8 cellular contexts compared by ENCODE assay signal in genomic region chr11:64916040-64916847, GRCh38. TPM values are rescaled to one million over a fixed set of nuclear protein-coding genes. Genes with fewer than 3 reads are reported as not detected.
A peak's percentile ranks its signal among the peaks of the same experiment; 100 is the strongest.
DNase-seq lines count a peak whose midpoint lies in the region; ATAC-seq and TF ChIP-seq lines count a peak whose summit lies in the region.

No MANE protein-coding gene starts in this region.

- H3K9me3 ChIP-seq in colonic mucosa (no peaks in the 10 kb centered on the region), liver (ENCODE audit: control insufficient read depth in 4 of 4, low read length in 3 of 4) (no peaks in the 10 kb centered on the region)

- peak overlapping the region; percentile 82 to 90 (median 84) for H3K4me3 Mint-ChIP-seq in T-cell
- H3K4me3 Mint-ChIP-seq in stimulated activated naive CD8-positive, alpha-beta T cell treated with anti-CD3 and anti-CD28 coated beads, Interleukin-15, amount 100 ng/mL, for 72 hours: peak overlapping the region; percentile 94 to 97

- no peak for TF ChIP-seq RAD21 in liver (IDR thresholded peaks at IDR 0.05)

- H3K27ac Mint-ChIP-seq in T-cell: peak overlapping the region; percentile 95 to 97
- peak overlapping the region; percentile 95 to 99 for H3K27ac Mint-ChIP-seq in stimulated activated naive CD8-positive, alpha-beta T cell treated with anti-CD3 and anti-CD28 coated beads, Interleukin-15, amount 100 ng/mL, for 72 hours

- peak in 3 of 4 experiments; percentile 3 to 7 (median 5) for ATAC-seq in T-cell (replicated peaks in 1 of 4)
- peak; percentile 3 for ATAC-seq in stimulated activated naive CD8-positive, alpha-beta T cell treated with anti-CD3 and anti-CD28 coated beads, Interleukin-15, amount 100 ng/mL, for 72 hours
- no peak for ATAC-seq in HG03342 (IDR thresholded peaks at IDR 0.05; ENCODE audit: unreplicated experiment)
- no peak for ATAC-seq in HG02981 (IDR thresholded peaks at IDR 0.05; ENCODE audit: unreplicated experiment)

- H3K27ac ChIP-seq in colonic mucosa (peak overlapping the region; percentile 51), liver (ENCODE audit: low read depth in 1 of 2, low read length in 2 of 2) (peak overlapping the region; percentile 88 to 94)

- DNase-seq in HK-2 (ENCODE audit: unreplicated experiment): peak; percentile 55
- DNase-seq in T-cell: peak in 33 of 34 experiments; percentile 10 to 62 (median 42)
- peak; percentile 53 for DNase-seq in colonic mucosa
- peak; percentile 19 to 41 for DNase-seq in stimulated activated naive CD8-positive, alpha-beta T cell treated with anti-CD3 and anti-CD28 coated beads, Interleukin-15, amount 100 ng/mL, for 72 hours

- 9% methylated on average over 26 of the region's 26 CpGs for WGBS in liver

- POLR2A ChIA-PET in T-cell (lab: Charles Lee): interaction anchor here (0.6 to 0.7 kb wide), 2 partner anchors 10 to 15 kb away, joined by 3 read pairs; no protein-coding TSS in a partner anchor

- TF ChIP-seq CTCF in GM12875 (IDR thresholded peaks at IDR 0.05; ENCODE audit: borderline replicate concordance, insufficient read depth, low read depth, low read length) (no peak), colonic mucosa (IDR thresholded peaks at IDR 0.05) (no peak), liver (IDR thresholded peaks at IDR 0.05; ENCODE audit: low read depth, low read length, missing input control) (no peak)

- H3K9ac ChIP-seq in colonic mucosa (ENCODE audit: low read depth in 2 of 2, low read length in 2 of 2) (peak overlapping the region; percentile 96 to 99), liver (ENCODE audit: low read depth in 1 of 2, low read length in 2 of 2) (peak overlapping the region; percentile 86 to 100)

- H3K36me3 Mint-ChIP-seq in T-cell: peaks cover 11% of the 10 kb centered on the region

- H3K4me1 ChIP-seq in colonic mucosa: peaks cover 5% of the 10 kb centered on the region
- H3K4me1 ChIP-seq in liver (ENCODE audit: control insufficient read depth in 4 of 4, insufficient read depth in 4 of 4, low read length in 3 of 4): peaks cover 11 to 24% (median 17%) of the 10 kb centered on the region in 4 donors

- CTCF ChIA-PET in T-cell (lab: Charles Lee): no interaction called here

- H3K27me3 ChIP-seq in colonic mucosa: no peaks in the 10 kb centered on the region
- H3K27me3 ChIP-seq in liver (ENCODE audit: control insufficient read depth in 4 of 4, insufficient read depth in 4 of 4, low read length in 3 of 4): no peaks in the 10 kb centered on the region

- no peaks in the 10 kb centered on the region for H3K27me3 Mint-ChIP-seq in T-cell
- H3K27me3 Mint-ChIP-seq in stimulated activated naive CD8-positive, alpha-beta T cell treated with anti-CD3 and anti-CD28 coated beads, Interleukin-15, amount 100 ng/mL, for 72 hours: no peaks in the 10 kb centered on the region

- intact Hi-C loops in colonic mucosa (cut with DNase I): no loop called here

- peaks cover 4% of the 10 kb centered on the region for H3K36me3 ChIP-seq in colonic mucosa
- H3K36me3 ChIP-seq in liver (ENCODE audit: control insufficient read depth in 4 of 4, insufficient read depth in 3 of 4, low read depth in 1 of 4, low read length in 3 of 4): peaks cover 14 to 28% (median 22%) of the 10 kb centered on the region in 4 donors

- H3K4me1 Mint-ChIP-seq in T-cell: peaks cover 24 to 33% (median 33%) of the 10 kb centered on the region in 3 donors
- peaks cover 42% of the 10 kb centered on the region for H3K4me1 Mint-ChIP-seq in stimulated activated naive CD8-positive, alpha-beta T cell treated with anti-CD3 and anti-CD28 coated beads, Interleukin-15, amount 100 ng/mL, for 72 hours

- H3K4me3 ChIP-seq in GM12875 (ENCODE audit: low read depth, low read length) (peak overlapping the region; percentile 83), colonic mucosa (peak overlapping the region; percentile 70), liver (ENCODE audit: low read depth in 1 of 3, low read length in 3 of 3) (peak overlapping the region; percentile 64 to 96 (median 83))

- H3K9me3 Mint-ChIP-seq in T-cell: no peaks in the 10 kb centered on the region
- no peaks in the 10 kb centered on the region for H3K9me3 Mint-ChIP-seq in stimulated activated naive CD8-positive, alpha-beta T cell treated with anti-CD3 and anti-CD28 coated beads, Interleukin-15, amount 100 ng/mL, for 72 hours

TF ChIP-seq in liver, 16 proteins besides CTCF, POLR2A, EP300 and RAD21:
- TF ChIP-seq HNF4A (conservative IDR thresholded peaks at IDR 0.05) (peak; percentile 10 to 47), EGR1 (IDR thresholded peaks at IDR 0.05; ENCODE audit: low read depth in 2 of 2) (no peak), TAF1 (conservative IDR thresholded peaks at IDR 0.05) (no peak), SP1 (IDR thresholded peaks at IDR 0.05) (peak; percentile 28), REST (IDR thresholded peaks at IDR 0.05) (no peak), ZBTB33 (IDR thresholded peaks at IDR 0.05) (no peak), ATF3 (IDR thresholded peaks at IDR 0.05) (no peak), FOXA2 (IDR thresholded peaks at IDR 0.05) (no peak), JUND (IDR thresholded peaks at IDR 0.05) (no peak), GABPA (IDR thresholded peaks at IDR 0.05 in 1 of 2, conservative IDR thresholded peaks at IDR 0.05 in 1 of 2) (peak in 1 of 2 donors; percentile 17), FOXA1 (IDR thresholded peaks at IDR 0.05) (no peak), HNF4G (IDR thresholded peaks at IDR 0.05) (no peak), YY1 (IDR thresholded peaks at IDR 0.05) (no peak), NR2F2 (IDR thresholded peaks at IDR 0.05) (peak; percentile 88), RXRA (IDR thresholded peaks at IDR 0.05) (peak; percentile 58 to 82), MAX (IDR thresholded peaks at IDR 0.05) (no peak)

RNA-seq across cellular contexts. Expression of gene ATG2A, which starts 0.8 kb away (rescaled TPM):
- 100 to 1,000 TPM in 1 of 5 donors, 10 to 100 TPM in 4; 50.9 to 165 (median 55.4) TPM for total RNA-seq in T-cell
- total RNA-seq in colonic mucosa: 10 to 100 TPM; 30.6 to 32.8 TPM
- total RNA-seq in liver: 10 to 100 TPM; 18.3 to 27.8 TPM
- 10 to 100 TPM; 15.6 to 34.1 TPM for polyA plus RNA-seq in liver

RNA-seq across cellular contexts. Expression of gene PPP2R5B, which starts 8.2 kb away (rescaled TPM):
- 10 to 100 TPM; 15.3 to 25.4 (median 17.2) TPM for total RNA-seq in T-cell
- total RNA-seq in colonic mucosa: 10 to 100 TPM; 18.6 to 36.1 TPM
- 1 to 10 TPM; 5.3 to 6.6 TPM for total RNA-seq in liver
- polyA plus RNA-seq in liver: 1 to 10 TPM; 2.9 to 4.9 TPM

RNA-seq across cellular contexts. Expression of gene GPHA2, which starts 19.4 kb away (rescaled TPM):
- total RNA-seq in T-cell (under 1 TPM in 1 of 5 donors, not detected in 4; 0.90 TPM), colonic mucosa (not detected), liver (not detected)
- polyA plus RNA-seq in liver: not detected

RNA-seq across cellular contexts. Expression of gene EHD1, which starts 37.8 kb away (rescaled TPM):
- 100 to 1,000 TPM; 126 to 286 (median 269) TPM for total RNA-seq in T-cell
- total RNA-seq in colonic mucosa: 10 to 100 TPM; 66.5 to 72.3 TPM
- 10 to 100 TPM; 27.3 to 36.4 TPM for total RNA-seq in liver
- 10 to 100 TPM in 1 of 2 donors, 1 to 10 TPM in 1; 8.3 to 11.1 TPM for polyA plus RNA-seq in liver

RNA-seq across cellular contexts. Expression of gene MAJIN, which starts 55.7 kb away (rescaled TPM):
- total RNA-seq in T-cell (1 to 10 TPM in 1 of 5 donors, under 1 TPM in 3, not detected in 1; 0.44 to 1.8 (median 0.82) TPM), colonic mucosa (not detected), liver (not detected)
- polyA plus RNA-seq in liver: under 1 TPM; 0.09 to 0.31 TPM

Comparison
In these comparisons a context has a peak if more than half of its experiments do, and no peak if none do; other contexts are left out.
1. ATAC-seq: peak in T-cell (3 of 4) and stimulated activated naive CD8-positive, alpha-beta T cell treated with anti-CD3 and anti-CD28 coated beads, Interleukin-15, amount 100 ng/mL, for 72 hours (single experiment); none in HG03342 (single experiment) and HG02981 (single experiment).
2. Peak in every context shown above with its lines, with median percentiles within 50 percentile points of each other: H3K4me3 ChIP-seq and DNase-seq.